ENCODE assay signal across 13 cellular contexts in the genomic region with DNA sequence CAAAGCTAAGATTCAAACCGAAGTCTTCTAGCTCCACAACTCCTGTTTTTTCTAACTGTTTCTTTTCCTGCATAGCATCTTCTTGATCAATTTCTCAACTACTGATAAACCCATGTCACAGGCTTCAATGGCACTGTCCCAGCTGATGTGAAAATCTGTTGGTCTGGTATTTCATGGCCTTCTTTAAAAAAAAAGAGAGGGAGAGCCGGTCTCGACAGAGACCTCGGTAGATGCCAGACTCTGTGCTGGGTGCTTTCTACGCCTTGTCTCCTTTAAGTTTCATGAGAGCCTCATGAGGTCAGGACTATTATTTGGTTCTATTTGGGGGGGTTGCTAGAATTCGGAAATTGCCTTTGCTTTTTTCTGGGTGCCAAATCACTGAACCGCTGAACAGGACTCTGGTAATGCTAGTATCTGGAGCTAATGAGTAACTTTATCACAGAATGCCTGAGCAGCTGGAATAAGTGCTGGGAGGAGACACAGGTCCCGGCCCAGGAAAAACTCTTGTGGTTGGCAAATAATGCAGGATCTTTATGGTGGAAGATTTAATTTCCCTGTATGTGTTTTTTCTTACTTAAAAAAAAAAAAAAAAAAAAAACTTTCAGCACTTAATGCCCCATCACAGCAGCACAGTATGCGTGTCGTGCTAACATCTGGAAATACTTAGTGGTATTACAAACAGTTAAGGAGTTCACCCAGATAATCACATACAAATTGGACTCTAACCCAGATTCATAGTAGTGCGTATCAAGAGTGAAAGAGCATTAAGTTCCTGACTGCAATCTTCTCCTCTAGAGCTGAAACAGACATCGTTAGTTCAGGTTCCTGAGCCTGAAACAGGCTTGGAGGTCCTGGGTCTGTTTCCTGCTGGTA.
DNase-seq lines count a peak whose midpoint lies in the region; ATAC-seq and TF ChIP-seq lines count a peak whose summit lies in the region.
"Had no signal": no experiment of that assay in that cellular context is flagged by ENCODE, and none has a peak within 500 bp of the region (broad histone marks: within the 10 kb centered on the region; RNA-seq: fewer than 3 reads in every experiment).

No MANE protein-coding gene starts in this region.

- H4K20me1 ChIP-seq in BLaER1 (no peaks in the 10 kb centered on the region), Karpas-422 (ENCODE audit: insufficient read depth, low read depth, low read length) (no peaks in the 10 kb centered on the region)

- no peak overlapping the region for H3K27ac ChIP-seq in BLaER1
- peak overlapping the region in 9 of 10 donors; percentile 24 to 80 (median 60) for H3K27ac ChIP-seq in heart right ventricle
- no peak overlapping the region for H3K27ac ChIP-seq in Karpas-422 (ENCODE audit: low read length)

- ATAC-seq in heart right ventricle: peak in 7 of 8 donors; percentile 31 to 70 (median 60)
- ATAC-seq in sciatic nerve: peak; percentile 92
- no peak for ATAC-seq in GM18519 (IDR thresholded peaks at IDR 0.05; ENCODE audit: low FRiP score, unreplicated experiment)

- H3K36me3 ChIP-seq in BLaER1 (no peaks in the 10 kb centered on the region), heart right ventricle (no peaks in the 10 kb centered on the region), Karpas-422 (ENCODE audit: insufficient read depth, low read length) (no peaks in the 10 kb centered on the region)

- H3K4me2 ChIP-seq in BLaER1 (0 out of 2 replicates have a peak overlapping the region, but pooled peaks have one; percentile 14), Karpas-422 (ENCODE audit: low read depth, low read length, poor library complexity, severe bottlenecking) (no peak overlapping the region)

- no peaks in the 10 kb centered on the region for H3K27me3 ChIP-seq in BLaER1
- H3K27me3 ChIP-seq in heart right ventricle: no peaks in the 10 kb centered on the region
- H3K27me3 ChIP-seq in Karpas-422 (ENCODE audit: low read length): no peaks in the 10 kb centered on the region

- H3K9ac ChIP-seq in BLaER1 (no peak overlapping the region), Karpas-422 (ENCODE audit: low read length) (no peak overlapping the region)

- H2AFZ ChIP-seq in Karpas-422 (ENCODE audit: low read length): no peak overlapping the region

- intact Hi-C loops in heart right ventricle (cut with DNase I): no loop called here
- intact Hi-C loops in sciatic nerve (cut with DNase I): no loop called here

- H3K9me2 ChIP-seq in Karpas-422 (replicated peaks; ENCODE audit: insufficient read depth, low read length): no peaks in the 10 kb centered on the region

- H3K79me2 ChIP-seq in Karpas-422 (ENCODE audit: low read length): no peaks in the 10 kb centered on the region

- TF ChIP-seq CTCF in heart right ventricle (IDR thresholded peaks at IDR 0.05): no peak

- no peaks in the 10 kb centered on the region for H3K9me3 ChIP-seq in BLaER1
- no peaks in the 10 kb centered on the region for H3K9me3 ChIP-seq in heart right ventricle
- no peaks in the 10 kb centered on the region for H3K9me3 ChIP-seq in Karpas-422 (ENCODE audit: low read length)
- H3K9me3 ChIP-seq: Caco-2 had no signal

- H3K4me1 ChIP-seq in BLaER1 (peaks cover 24% of the 10 kb centered on the region), heart right ventricle (peaks cover 7 to 51% (median 37%) of the 10 kb centered on the region in 9 donors), Karpas-422 (ENCODE audit: low read length) (no peaks in the 10 kb centered on the region)

- H3K4me3 ChIP-seq in BLaER1 (no peak overlapping the region), heart right ventricle (no peak overlapping the region), Karpas-422 (ENCODE audit: low read length) (no peak overlapping the region)

- 51 to 52% methylated on average over 12 of the region's 12 CpGs for WGBS in heart right ventricle, 2 donors

- DNase-seq in amniotic epithelial cell (ENCODE audit: low read depth) (peak; percentile 32), heart right ventricle (no peak), sciatic nerve (ENCODE audit: low spot score) (no peak), Karpas-422 (no peak), cerebellum (ENCODE audit: low spot score) (no peak)
- DNase-seq in stimulated activated CD4-positive, alpha-beta T cell treated with anti-CD3 and anti-CD28 coated beads, Interleukin-2, amount 100 ng/mL, for 48 hours: no peak
- DNase-seq: Caco-2, cortex of kidney, H9, mesendoderm, NCI-H146 had no signal

Comparison
In these comparisons a context has a peak if more than half of its experiments do, and no peak if none do; other contexts are left out.
1. H3K27ac ChIP-seq: peak in heart right ventricle (9 of 10); none in BLaER1 (single experiment) and Karpas-422 (single experiment).